26 cellular contexts compared by ENCODE assay signal in genomic region chr12:19282133-19282532, GRCh38.
"Had no signal": no experiment of that assay in that cellular context is flagged by ENCODE, and none has a peak within 500 bp of the region (broad histone marks: within the 10 kb centered on the region; RNA-seq: fewer than 3 reads in every experiment).

No MANE protein-coding gene starts in this region.

- H3K9me3 ChIP-seq: ovary, psoas muscle, suprapubic skin, testis, tibial artery, transverse colon, upper lobe of right lung, uterus had no signal

- H3K4me2 ChIP-seq: neural progenitor cell had no signal

- H3K79me2 ChIP-seq: parathyroid adenoma had no signal

- DNase-seq: naive thymus-derived CD4-positive, alpha-beta T cell; natural killer cell; occipital lobe; ovary; posterior cingulate gyrus; psoas muscle; right cardiac atrium; stimulated activated CD4-positive, alpha-beta T cell treated with anti-CD3 and anti-CD28 coated beads, Interleukin-15, amount 100 ng/mL, for 24 hours; stimulated activated CD4-positive, alpha-beta T cell treated with anti-CD3 and anti-CD28 coated beads, Interleukin-2, amount 100 ng/mL, for 24 hours; stimulated activated CD4-positive, alpha-beta T cell treated with anti-CD3 and anti-CD28 coated beads, Interleukin-2, amount 100 ng/mL, for 48 hours; stimulated activated CD4-positive, alpha-beta T cell treated with anti-CD3 and anti-CD28 coated beads, Interleukin-4, amount 100 ng/mL, for 24 hours; stimulated activated naive B cell treated with anti-CD40 and anti-IgM and Interleukin-4, amounts not matched to agents 10 μg/mL and 1 μg/mL and 100 μg/mL, for 72 hours; stimulated activated naive CD4-positive, alpha-beta T cell treated with Interleukin-2 at 50 U/mL for 16 hours; stimulated activated naive CD8-positive, alpha-beta T cell treated with anti-CD3 and anti-CD28 coated beads, Interleukin-15, amount 100 ng/mL, for 72 hours; substantia nigra; testis; tibial artery; transverse colon; upper lobe of right lung; uterus had no signal

- H3K9ac ChIP-seq: neural progenitor cell, parathyroid adenoma had no signal

- H3K4me1 ChIP-seq: parathyroid adenoma, psoas muscle, suprapubic skin, testis, upper lobe of right lung, uterus had no signal

- ATAC-seq: naive thymus-derived CD4-positive, alpha-beta T cell; natural killer cell; psoas muscle; right cardiac atrium; sciatic nerve; stimulated activated effector memory CD8-positive, alpha-beta T cell treated with anti-CD3 and anti-CD28 coated beads, Interleukin-12 subunit alpha, Interleukin-12 subunit beta, amount 100 ng/mL, for 72 hours; stimulated activated naive B cell treated with anti-CD40 and anti-IgM and Interleukin-4, amounts not matched to agents 10 μg/mL and 1 μg/mL and 100 μg/mL, for 72 hours; stimulated activated naive CD8-positive, alpha-beta T cell treated with anti-CD3 and anti-CD28 coated beads, Interleukin-15, amount 100 ng/mL, for 72 hours; upper lobe of right lung had no signal

- H3K4me3 ChIP-seq: neural progenitor cell, ovary, psoas muscle, skin epidermis, suprapubic skin, testis, tibial artery, transverse colon, upper lobe of right lung, uterus had no signal

- H3K27ac ChIP-seq: neural progenitor cell, ovary, parathyroid adenoma, psoas muscle, skin epidermis, suprapubic skin, testis, tibial artery, transverse colon, upper lobe of right lung, uterus had no signal

- H2AFZ ChIP-seq: neural progenitor cell, parathyroid adenoma had no signal

- H3K36me3 ChIP-seq: neural progenitor cell, ovary, uterus had no signal

- H3K27me3 ChIP-seq: neural progenitor cell, ovary, suprapubic skin, testis, tibial artery, transverse colon, upper lobe of right lung, uterus had no signal
